9 cellular contexts compared by ENCODE assay signal in the genomic region with DNA sequence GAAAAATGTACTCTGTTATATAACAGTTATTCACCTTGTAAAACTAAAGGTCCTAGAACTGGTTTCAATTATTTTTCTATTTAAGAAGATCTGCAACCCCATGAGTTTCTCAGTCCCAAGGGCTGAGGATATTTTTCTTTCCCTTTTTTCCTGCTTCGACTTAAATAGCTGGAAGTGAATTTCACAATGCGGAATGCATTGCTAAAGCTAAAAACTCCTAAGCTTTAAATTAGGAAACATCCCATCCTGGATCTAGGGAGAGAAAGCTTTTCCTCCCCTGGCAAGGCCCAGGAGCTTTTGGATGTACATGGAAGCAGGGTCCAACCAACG. TPM values are rescaled to one million over a fixed set of nuclear protein-coding genes. Genes with fewer than 3 reads are reported as not detected.
DNase-seq lines count a peak whose midpoint lies in the region; ATAC-seq and TF ChIP-seq lines count a peak whose summit lies in the region.
"Had no signal": no experiment of that assay in that cellular context is flagged by ENCODE, and none has a peak within 500 bp of the region (broad histone marks: within the 10 kb centered on the region; RNA-seq: fewer than 3 reads in every experiment).

No MANE protein-coding gene starts in this region.

- no TSS peak for BruUV-seq in Calu3 (replicated peaks; lab: Mats Ljungman, UMichigan)

- H3K4me3 ChIP-seq in left ventricle myocardium inferior = peak overlapping the region; percentile 73
- peak overlapping the region; percentile 74 for H3K4me3 ChIP-seq in psoas muscle

- H3K9me3 Mint-ChIP-seq in Calu3 (ENCODE audit: low read depth, unreplicated experiment) = no peaks in the 10 kb centered on the region
- no peaks in the 10 kb centered on the region for H3K9me3 Mint-ChIP-seq in activated CD4-positive, alpha-beta memory T cell treated with anti-CD3 and anti-CD28 coated beads for 36 hours

- H3K9me3 ChIP-seq in left ventricle myocardium inferior (replicated peaks) (no peaks in the 10 kb centered on the region), psoas muscle (no peaks in the 10 kb centered on the region)

- CTCF ChIA-PET in Calu3 (lab: Charles Lee) = interaction anchor here (0.6 kb wide), 1 partner anchor 42 kb away, joined by 5 read pairs; no protein-coding TSS in a partner anchor
- CTCF ChIA-PET in activated CD4-positive, alpha-beta memory T cell treated with anti-CD3 and anti-CD28 coated beads for 36 hours (lab: Charles Lee) = interaction anchor here (1.1 to 2.3 kb wide), 3 partner anchors 54 to 410 kb away, joined by 3 to 9 read pairs (median 5); no protein-coding TSS in a partner anchor

- DNase-seq in Calu3 = no peak
- no peak for DNase-seq in activated CD4-positive, alpha-beta memory T cell treated with anti-CD3 and anti-CD28 coated beads for 36 hours
- no peak for DNase-seq in left ventricle myocardium inferior
- DNase-seq in psoas muscle = no peak
- DNase-seq in LoVo (ENCODE audit: low spot score) = no peak
- no peak for DNase-seq in NCI-H526 (lab: John Stamatoyannopoulos, UW)
- no peak for DNase-seq in NCI-H128 (lab: John Stamatoyannopoulos, UW; ENCODE audit: unreplicated experiment)
- no peak for DNase-seq in SKM-1 (lab: John Stamatoyannopoulos, UW; ENCODE audit: unreplicated experiment)
- DNase-seq: NCI-H1048 had no signal

- intact Hi-C loops in Calu3 (cut with micrococcal nuclease; ENCODE audit: unreplicated experiment) (no loop called here), left ventricle myocardium inferior (cut with micrococcal nuclease) (no loop called here), psoas muscle (cut with DNase I) (no loop called here)
- intact Hi-C loops in activated CD4-positive, alpha-beta memory T cell treated with anti-CD3 and anti-CD28 coated beads for 36 hours (cut with micrococcal nuclease) = no loop called here

- H3K27ac Mint-ChIP-seq in Calu3 (ENCODE audit: unreplicated experiment) = no peak overlapping the region
- peak overlapping the region; percentile 65 for H3K27ac Mint-ChIP-seq in activated CD4-positive, alpha-beta memory T cell treated with anti-CD3 and anti-CD28 coated beads for 36 hours

- no peaks in the 10 kb centered on the region for H3K27me3 Mint-ChIP-seq in Calu3 (ENCODE audit: unreplicated experiment)
- peaks cover 2% of the 10 kb centered on the region for H3K27me3 Mint-ChIP-seq in activated CD4-positive, alpha-beta memory T cell treated with anti-CD3 and anti-CD28 coated beads for 36 hours

- H3K36me3 Mint-ChIP-seq in Calu3 (ENCODE audit: insufficient read depth, unreplicated experiment) = no peaks in the 10 kb centered on the region
- H3K36me3 Mint-ChIP-seq in activated CD4-positive, alpha-beta memory T cell treated with anti-CD3 and anti-CD28 coated beads for 36 hours = no peaks in the 10 kb centered on the region

- H3K4me1 Mint-ChIP-seq in Calu3 (ENCODE audit: low read depth, unreplicated experiment) = no peaks in the 10 kb centered on the region
- peaks cover 7% of the 10 kb centered on the region for H3K4me1 Mint-ChIP-seq in activated CD4-positive, alpha-beta memory T cell treated with anti-CD3 and anti-CD28 coated beads for 36 hours (ENCODE audit: low read depth)

- WGBS in psoas muscle, 3 donors = 36 to 41% (median 39%) methylated on average over 3 of the region's 3 CpGs

- H3K4me3 Mint-ChIP-seq in Calu3 (ENCODE audit: low read depth, unreplicated experiment) = peak overlapping the region; percentile 58
- peak overlapping the region; percentile 74 for H3K4me3 Mint-ChIP-seq in activated CD4-positive, alpha-beta memory T cell treated with anti-CD3 and anti-CD28 coated beads for 36 hours

- H3K4me1 ChIP-seq in left ventricle myocardium inferior (peaks cover 20% of the 10 kb centered on the region), psoas muscle (peaks cover 4% of the 10 kb centered on the region)

- POLR2A ChIA-PET in activated CD4-positive, alpha-beta memory T cell treated with anti-CD3 and anti-CD28 coated beads for 36 hours (lab: Charles Lee) = interaction anchor here (1.9 kb wide), 1 partner anchor 223 kb away, joined by 6 read pairs; no protein-coding TSS in a partner anchor

- H3K27ac ChIP-seq in left ventricle myocardium inferior (replicated peaks) (peak overlapping the region; percentile 77), psoas muscle (peak overlapping the region; percentile 66)

- TF ChIP-seq CTCF in Calu3 (IDR thresholded peaks at IDR 0.05; ENCODE audit: unreplicated experiment) (no peak), left ventricle myocardium inferior (IDR thresholded peaks at IDR 0.05; ENCODE audit: borderline replicate concordance) (no peak), psoas muscle (IDR thresholded peaks at IDR 0.05) (no peak)

- H3K27me3 ChIP-seq in left ventricle myocardium inferior (ENCODE audit: low read depth) (no peaks in the 10 kb centered on the region), psoas muscle (ENCODE audit: insufficient read depth in 3 of 3, low read length in 2 of 3) (peaks cover 0 to 14% (median 3%) of the 10 kb centered on the region in 3 donors)

- H3K36me3 ChIP-seq in left ventricle myocardium inferior (no peaks in the 10 kb centered on the region), psoas muscle (ENCODE audit: insufficient read depth in 1 of 2, low read depth in 1 of 2) (no peaks in the 10 kb centered on the region)

- no peak for ATAC-seq in psoas muscle

RNA-seq across cellular contexts. Expression of a gene that starts 1.4 kb away (rescaled TPM):
- total RNA-seq in Calu3 (2022) (not detected in 2 replicates), left ventricle myocardium inferior (not detected), psoas muscle (under 1 TPM in 1 of 4 donors, not detected in 3; 0.12 TPM)
- total RNA-seq in activated CD4-positive, alpha-beta memory T cell treated with anti-CD3 and anti-CD28 coated beads for 36 hours = 1 to 10 TPM in 1 of 2 experiments, under 1 TPM in 1; 0.90 to 1.0 TPM
- polyA plus RNA-seq in psoas muscle = under 1 TPM in 2 of 3 donors, not detected in 1; 0.03 to 0.29 TPM
